ENCODE assay signal across 13 cellular contexts in the genomic region with DNA sequence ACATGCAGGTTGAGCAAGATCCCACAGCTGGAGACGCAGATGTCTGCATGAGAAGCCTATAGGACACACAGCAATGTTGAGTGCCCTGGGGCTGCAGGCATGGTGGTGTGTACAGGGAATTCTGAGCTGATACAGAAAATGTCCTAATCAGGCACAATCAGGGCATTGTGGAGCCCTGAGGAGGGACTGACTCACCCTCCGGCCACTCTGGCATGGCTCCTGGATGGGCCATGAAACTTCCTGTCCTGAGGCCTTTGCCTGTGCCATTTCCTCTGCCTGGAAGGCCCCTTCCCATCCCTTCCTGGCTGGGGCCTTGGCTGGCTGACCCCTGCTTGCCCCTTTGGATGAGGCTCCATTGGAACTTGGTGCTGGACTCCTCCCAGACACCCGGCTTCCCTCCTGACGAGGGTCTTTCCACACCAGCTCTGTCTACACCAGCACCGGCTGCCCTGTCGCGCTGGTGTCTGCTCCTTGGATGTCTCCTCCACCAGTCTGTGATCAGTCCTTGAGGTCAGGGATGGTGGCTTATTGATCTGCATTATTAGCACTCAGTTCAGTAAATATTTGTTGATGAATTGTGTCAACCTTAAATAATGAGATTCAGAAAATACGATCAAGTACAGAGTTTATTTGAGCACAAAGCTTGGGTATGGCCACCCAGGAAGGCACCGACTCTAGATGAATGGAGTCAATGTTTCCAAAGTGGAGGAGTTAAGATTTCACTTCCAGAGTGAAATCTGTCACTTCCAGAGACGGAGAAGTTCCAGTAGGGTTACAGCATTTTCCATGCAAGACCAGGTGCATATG. TPM values are rescaled to one million over a fixed set of nuclear protein-coding genes. Genes with fewer than 3 reads are reported as not detected.
DNase-seq lines count a peak whose midpoint lies in the region; ATAC-seq and TF ChIP-seq lines count a peak whose summit lies in the region.
"Had no signal": no experiment of that assay in that cellular context is flagged by ENCODE, and none has a peak within 500 bp of the region (broad histone marks: within the 10 kb centered on the region; RNA-seq: fewer than 3 reads in every experiment).

No MANE protein-coding gene starts in this region.

- DNase-seq in AG20443 (ENCODE audit: low spot score) (peak; percentile 78), SJCRH30 (peak; percentile 70 to 79), fibroblast of peridontal ligament (ENCODE audit: extremely low read depth) (peak; percentile 41), COLO668 (lab: John Stamatoyannopoulos, UW; ENCODE audit: unreplicated experiment) (no peak), NAMALWA (ENCODE audit: low spot score) (no peak), GM13976 (ENCODE audit: low spot score) (no peak)
- DNase-seq: immature natural killer cell, NCI-H146 had no signal

- peaks cover 7% of the 10 kb centered on the region for H3K36me3 Mint-ChIP-seq in nephron (ENCODE audit: low read depth)
- H3K36me3 Mint-ChIP-seq: immature natural killer cell; stimulated activated memory B cell treated with anti-CD40 and anti-IgM and Interleukin-4, amounts not matched to agents 10 μg/mL and 1 μg/mL and 100 μg/mL, for 72 hours had no signal

- H3K27ac ChIP-seq in SJCRH30, result peak overlapping the region; percentile 52
- H3K27ac ChIP-seq: C4-2B had no signal

- in situ Hi-C loops in GM13976 (cut with MboI; ENCODE audit: low sequenced_read_pairs, unreplicated experiment), result no loop called here

- H3K4me3 ChIP-seq in SJCRH30, result no peak overlapping the region
- H3K4me3 ChIP-seq: smooth muscle cell had no signal

- no peaks in the 10 kb centered on the region for H3K27me3 ChIP-seq in SJCRH30

- peaks cover 28% of the 10 kb centered on the region for H3K4me1 ChIP-seq in SJCRH30

- H3K36me3 ChIP-seq in SJCRH30, result no peaks in the 10 kb centered on the region

- no peak for ATAC-seq in HG03280 (IDR thresholded peaks at IDR 0.05; ENCODE audit: unreplicated experiment)
- ATAC-seq: stimulated activated memory B cell treated with anti-CD40 and anti-IgM and Interleukin-4, amounts not matched to agents 10 μg/mL and 1 μg/mL and 100 μg/mL, for 72 hours had no signal

- no peak for TF ChIP-seq CTCF in nephron (IDR thresholded peaks at IDR 0.05; ENCODE audit: unreplicated experiment in 3 of 3)
- TF ChIP-seq CTCF in GM13976 (IDR thresholded peaks at IDR 0.05; ENCODE audit: borderline replicate concordance, control extremely low read depth, extremely low read depth, insufficient read depth, missing control alignments), result no peak

- peaks cover 15% of the 10 kb centered on the region for H3K9me3 Mint-ChIP-seq in nephron

- H3K4me3 Mint-ChIP-seq in nephron, result no peak overlapping the region
- H3K4me3 Mint-ChIP-seq: immature natural killer cell; stimulated activated memory B cell treated with anti-CD40 and anti-IgM and Interleukin-4, amounts not matched to agents 10 μg/mL and 1 μg/mL and 100 μg/mL, for 72 hours had no signal

- no peaks in the 10 kb centered on the region for H3K27me3 Mint-ChIP-seq in nephron (ENCODE audit: low read depth)

- no peaks in the 10 kb centered on the region for H3K9me3 ChIP-seq in SJCRH30 (replicated peaks)

- peaks cover 24% of the 10 kb centered on the region for H3K4me1 Mint-ChIP-seq in nephron

- H3K27ac Mint-ChIP-seq in nephron, result peak overlapping the region; percentile 39 to 62 (median 61)
- H3K27ac Mint-ChIP-seq: immature natural killer cell; stimulated activated memory B cell treated with anti-CD40 and anti-IgM and Interleukin-4, amounts not matched to agents 10 μg/mL and 1 μg/mL and 100 μg/mL, for 72 hours had no signal

RNA-seq across cellular contexts. Expression of a gene that starts 16.8 kb away (rescaled TPM):
- 12.3 and 13.9 TPM in 2 replicates for total RNA-seq in SJCRH30 (2014; rRNA removed; shearing (Covaris generic))

Comparison
In these comparisons a context has a peak if more than half of its experiments do, and no peak if none do; other contexts are left out.
1. DNase-seq: peak in AG20443 (single experiment), SJCRH30 (2 of 2) and fibroblast of peridontal ligament (single experiment); none in COLO668 (single experiment), NAMALWA (single experiment) and GM13976 (single experiment).